39 cellular contexts compared by ENCODE assay signal in genomic region chr1:11826946-11827345, GRCh38. TPM values are rescaled to one million over a fixed set of nuclear protein-coding genes. Genes with fewer than 3 reads are reported as not detected.
"Had no signal": no experiment of that assay in that cellular context is flagged by ENCODE, and none has a peak within 500 bp of the region (broad histone marks: within the 10 kb centered on the region; RNA-seq: fewer than 3 reads in every experiment).

No MANE protein-coding gene starts in this region.

- H3K27me3 ChIP-seq: MG63 had no signal

- H3K4me3 ChIP-seq: MG63 had no signal

- H3K9me3 ChIP-seq: MG63 had no signal

- H3K27ac ChIP-seq: KMS-11 had no signal

- DNase-seq: Karpas-422, Kasumi-1, KG1, MG63, MM.1S, MV-4-11, NCI-H1048, NCI-H1092, NCI-H1092 treated with DMSO at 0.1 percent for 48 hours, NCI-H1105, NCI-H1105 treated with DMSO at 0.1 percent for 48 hours, NCI-H1417, NCI-H1417 treated with DMSO at 0.1 percent for 48 hours, NCI-H1436, NCI-H1436 treated with DMSO at 0.1 percent for 48 hours, NCI-H146, NCI-H1694, NCI-H1694 treated with DMSO at 0.1 percent for 48 hours, NCI-H187, NCI-H187 treated with DMSO at 0.1 percent for 48 hours, NCI-H1930, NCI-H2029, NCI-H2029 treated with DMSO at 0.1 percent for 48 hours, NCI-H2081, NCI-H2081 treated with DMSO at 0.1 percent for 48 hours, NCI-H2107, NCI-H2171, NCI-H2171 treated with DMSO at 0.1 percent for 48 hours, NCI-H2227 treated with DMSO at 0.1 percent for 48 hours, NCI-H226, NCI-H345, NCI-H446, NCI-H446 treated with DMSO at 0.1 percent for 48 hours, NCI-H510A had no signal

RNA-seq across cellular contexts. Expression of gene NPPA, which starts 20.6 kb away (rescaled TPM):
- total RNA-seq: LHCN-M2, M059J, MCF 10A, NCI-H460 had no signal

RNA-seq across cellular contexts. Expression of gene NPPB, which starts 31.8 kb away (rescaled TPM):
- total RNA-seq: LHCN-M2, MCF 10A, NCI-H460 had no signal
